In the genomic region with DNA sequence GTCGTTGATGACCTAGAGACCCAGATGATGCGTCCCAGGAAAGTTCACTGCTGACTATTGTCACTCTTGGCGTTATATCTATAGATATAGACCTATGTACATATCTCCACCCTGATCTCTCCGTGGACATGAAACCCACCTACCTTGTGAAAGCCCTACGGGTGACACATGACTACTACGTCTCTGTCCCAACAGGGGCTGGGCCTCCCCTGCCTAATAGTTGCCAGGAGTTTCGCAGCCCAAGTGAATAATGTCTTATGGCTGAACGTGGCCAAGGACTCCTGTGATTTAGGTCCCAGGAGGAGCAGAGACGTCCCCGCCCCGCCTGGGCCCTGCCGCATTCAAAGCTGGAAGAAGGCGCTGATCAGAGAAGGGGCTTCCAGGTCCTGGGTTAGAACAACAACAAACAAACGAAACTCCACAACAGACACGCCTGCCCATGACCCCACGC, we compare ENCODE assay signal across 10 cellular contexts. TPM values are rescaled to one million over a fixed set of nuclear protein-coding genes. Genes with fewer than 3 reads are reported as not detected.
DNase-seq lines count a peak whose midpoint lies in the region; ATAC-seq and TF ChIP-seq lines count a peak whose summit lies in the region.
"Had no signal": no experiment of that assay in that cellular context is flagged by ENCODE, and none has a peak within 500 bp of the region (broad histone marks: within the 10 kb centered on the region; RNA-seq: fewer than 3 reads in every experiment).

No MANE protein-coding gene starts in this region.

- H3K36me3 Mint-ChIP-seq in dendritic cell treated with granulocyte-macrophage colony-stimulating factor and Interleukin-4, amounts not matched to agents 40 ng/mL and 50 ng/mL, for 4 days (ENCODE audit: low read depth): no peaks in the 10 kb centered on the region
- H3K36me3 Mint-ChIP-seq in naive thymus-derived CD4-positive, alpha-beta T cell: peaks cover 0 to 5% (median 0%) of the 10 kb centered on the region in 5 donors

- ATAC-seq in naive thymus-derived CD4-positive, alpha-beta T cell: no peak
- ATAC-seq in GM21619 (IDR thresholded peaks at IDR 0.05; ENCODE audit: unreplicated experiment): no peak
- no peak for ATAC-seq in HG02642 (IDR thresholded peaks at IDR 0.05; ENCODE audit: poor library complexity, unreplicated experiment)

- peaks cover 43% of the 10 kb centered on the region for H3K4me1 Mint-ChIP-seq in dendritic cell treated with granulocyte-macrophage colony-stimulating factor and Interleukin-4, amounts not matched to agents 40 ng/mL and 50 ng/mL, for 4 days (ENCODE audit: low read depth)
- peaks cover 29 to 60% (median 49%) of the 10 kb centered on the region in 7 donors for H3K4me1 Mint-ChIP-seq in naive thymus-derived CD4-positive, alpha-beta T cell

- peaks cover 95% of the 10 kb centered on the region for H3K27me3 Mint-ChIP-seq in dendritic cell treated with granulocyte-macrophage colony-stimulating factor and Interleukin-4, amounts not matched to agents 40 ng/mL and 50 ng/mL, for 4 days
- peaks cover 71 to 86% (median 77%) of the 10 kb centered on the region in 5 donors for H3K27me3 Mint-ChIP-seq in naive thymus-derived CD4-positive, alpha-beta T cell

- no peaks in the 10 kb centered on the region for H3K9me3 ChIP-seq in naive thymus-derived CD4-positive, alpha-beta T cell (ENCODE audit: control insufficient read depth in 2 of 3, low read length in 3 of 3)

- no peak overlapping the region for H3K27ac ChIP-seq in naive thymus-derived CD4-positive, alpha-beta T cell (ENCODE audit: low read depth, low read length)

- peak overlapping the region; percentile 52; the same call in 1 of the 2 replicates for H3K4me3 ChIP-seq in AG04449 (ENCODE audit: low read depth, low read length)
- peak overlapping the region; percentile 29 for H3K4me3 ChIP-seq in naive thymus-derived CD4-positive, alpha-beta T cell (ENCODE audit: low read length)

- POLR2A ChIA-PET in AG04449 (lab: Yijun Ruan, JAX): no interaction called here
- POLR2A ChIA-PET in naive thymus-derived CD4-positive, alpha-beta T cell (lab: Charles Lee): no interaction called here

- H3K27me3 ChIP-seq in naive thymus-derived CD4-positive, alpha-beta T cell (ENCODE audit: control insufficient read depth in 2 of 2, insufficient read depth in 2 of 2, low read length in 2 of 2): peaks cover 26 to 53% of the 10 kb centered on the region in 2 donors

- H3K4me3 Mint-ChIP-seq in dendritic cell treated with granulocyte-macrophage colony-stimulating factor and Interleukin-4, amounts not matched to agents 40 ng/mL and 50 ng/mL, for 4 days: peak overlapping the region; percentile 75
- peak overlapping the region; percentile 39 to 83 (median 72) for H3K4me3 Mint-ChIP-seq in naive thymus-derived CD4-positive, alpha-beta T cell

- no peaks in the 10 kb centered on the region for H3K9me3 Mint-ChIP-seq in dendritic cell treated with granulocyte-macrophage colony-stimulating factor and Interleukin-4, amounts not matched to agents 40 ng/mL and 50 ng/mL, for 4 days
- peaks cover 0 to 13% (median 1%) of the 10 kb centered on the region in 11 donors for H3K9me3 Mint-ChIP-seq in naive thymus-derived CD4-positive, alpha-beta T cell

- intact Hi-C loops in dendritic cell treated with granulocyte-macrophage colony-stimulating factor and Interleukin-4, amounts not matched to agents 40 ng/mL and 50 ng/mL, for 4 days (cut with micrococcal nuclease): no loop called here
- intact Hi-C loops in naive thymus-derived CD4-positive, alpha-beta T cell (cut with micrococcal nuclease): loop anchor here (1.0 to 10.0 kb wide), 4 partner anchors 11 to 913 kb away; partner anchors contain the start of gene SLAIN1 (in 1 of the 2)

- CTCF ChIA-PET in AG04449 (lab: Yijun Ruan, JAX): no interaction called here
- CTCF ChIA-PET in naive thymus-derived CD4-positive, alpha-beta T cell (lab: Charles Lee): no interaction called here

- TF ChIP-seq CTCF in AG04449 (IDR thresholded peaks at IDR 0.05; ENCODE audit: insufficient read depth, low read length, missing control alignments) (no peak), GM20000 (IDR thresholded peaks at IDR 0.05; ENCODE audit: extremely low read depth, missing control alignments) (no peak)

- H3K36me3 ChIP-seq in naive thymus-derived CD4-positive, alpha-beta T cell (ENCODE audit: control insufficient read depth in 2 of 3, insufficient read depth in 3 of 3, low read length in 3 of 3): no peaks in the 10 kb centered on the region

- DNase-seq in AG04449 (ENCODE audit: low read depth, low spot score) (no peak), GM20000 (ENCODE audit: low spot score) (peak; percentile 31), HuH-7 (ENCODE audit: low spot score) (no peak), NCI-H1092 treated with DMSO at 0.1 percent for 48 hours (lab: John Stamatoyannopoulos, UW) (no peak)
- DNase-seq in naive thymus-derived CD4-positive, alpha-beta T cell: no peak
- DNase-seq: OCI-M1 had no signal

- H3K4me1 ChIP-seq in naive thymus-derived CD4-positive, alpha-beta T cell (ENCODE audit: control insufficient read depth in 2 of 2, insufficient read depth in 2 of 2, low read length in 2 of 2): peaks cover 11 to 28% of the 10 kb centered on the region in 2 donors

- no peak overlapping the region for H3K27ac Mint-ChIP-seq in dendritic cell treated with granulocyte-macrophage colony-stimulating factor and Interleukin-4, amounts not matched to agents 40 ng/mL and 50 ng/mL, for 4 days
- peak overlapping the region in 2 of 9 donors; percentile 65 to 77 for H3K27ac Mint-ChIP-seq in naive thymus-derived CD4-positive, alpha-beta T cell

RNA-seq across cellular contexts. Expression of gene POU4F1, which starts 4.9 kb away (rescaled TPM):
- total RNA-seq in naive thymus-derived CD4-positive, alpha-beta T cell: under 1 TPM in 3 of 5 experiments, not detected in 2; 0.08 to 0.22 (median 0.15) TPM
- polyA plus RNA-seq in naive thymus-derived CD4-positive, alpha-beta T cell: not detected
- total RNA-seq: HT1080 had no signal

RNA-seq across cellular contexts. Expression of gene OBI1, which starts 50.7 kb away (rescaled TPM):
- total RNA-seq in naive thymus-derived CD4-positive, alpha-beta T cell: 10 to 100 TPM in 3 of 5 experiments, 1 to 10 TPM in 2; 4.2 to 17.7 (median 15.9) TPM
- 10 to 100 TPM; 10.5 to 17.2 TPM for polyA plus RNA-seq in naive thymus-derived CD4-positive, alpha-beta T cell
